9 cellular contexts compared by ENCODE assay signal in genomic region chr9:114953917-114954316, GRCh38. TPM values are rescaled to one million over a fixed set of nuclear protein-coding genes. Genes with fewer than 3 reads are reported as not detected.
DNase-seq lines count a peak whose midpoint lies in the region; ATAC-seq and TF ChIP-seq lines count a peak whose summit lies in the region.
"Had no signal": no experiment of that assay in that cellular context is flagged by ENCODE, and none has a peak within 500 bp of the region (broad histone marks: within the 10 kb centered on the region; RNA-seq: fewer than 3 reads in every experiment).

No MANE protein-coding gene starts in this region.

- peak; percentile 41 to 52 for ATAC-seq in natural killer cell treated with Interleukin-12 subunit alpha and Interleukin-12 subunit beta and Interleukin-15 and Interleukin-18, amount 100 ng/mL, for 72 hours
- ATAC-seq in natural killer cell (no peak), aorta (ENCODE audit: low FRiP score) (peak; percentile 84), HG03196 (IDR thresholded peaks at IDR 0.05; ENCODE audit: unreplicated experiment) (no peak)

- H3K36me3 Mint-ChIP-seq in natural killer cell treated with Interleukin-12 subunit alpha and Interleukin-12 subunit beta and Interleukin-15 and Interleukin-18, amount 100 ng/mL, for 72 hours, result peaks cover 9% of the 10 kb centered on the region
- H3K36me3 Mint-ChIP-seq in natural killer cell, result peaks cover 3% of the 10 kb centered on the region

- no peaks in the 10 kb centered on the region for H3K27me3 ChIP-seq in aorta (ENCODE audit: control insufficient read depth in 1 of 2, insufficient read depth in 2 of 2, low read length in 1 of 2)

- H3K4me3 Mint-ChIP-seq in natural killer cell treated with Interleukin-12 subunit alpha and Interleukin-12 subunit beta and Interleukin-15 and Interleukin-18, amount 100 ng/mL, for 72 hours, result peak overlapping the region; percentile 8
- no peak overlapping the region for H3K4me3 Mint-ChIP-seq in natural killer cell

- TF ChIP-seq CTCF in natural killer cell (IDR thresholded peaks at IDR 0.05) (no peak), astrocyte of the cerebellum (IDR thresholded peaks at IDR 0.05; ENCODE audit: low read depth, low read length, missing control alignments) (no peak)

- no peaks in the 10 kb centered on the region for H3K9me3 Mint-ChIP-seq in natural killer cell treated with Interleukin-12 subunit alpha and Interleukin-12 subunit beta and Interleukin-15 and Interleukin-18, amount 100 ng/mL, for 72 hours
- no peaks in the 10 kb centered on the region for H3K9me3 Mint-ChIP-seq in natural killer cell

- no peak overlapping the region for H3K4me3 ChIP-seq in astrocyte of the cerebellum (ENCODE audit: low read depth, low read length)
- H3K4me3 ChIP-seq in aorta (ENCODE audit: low read length in 2 of 2), result no peak overlapping the region

- no peak for DNase-seq in natural killer cell treated with Interleukin-12 subunit alpha and Interleukin-12 subunit beta and Interleukin-15 and Interleukin-18, amount 100 ng/mL, for 72 hours (ENCODE audit: low spot score)
- DNase-seq in natural killer cell (no peak), astrocyte of the cerebellum (ENCODE audit: low read depth) (peak; percentile 74), kidney tubule cell (ENCODE audit: low spot score) (peak; percentile 48), aorta (peak in 1 of 2 donors; percentile 51), SW480 (ENCODE audit: low spot score) (no peak)
- DNase-seq in activated effector memory CD4-positive, alpha-beta T cell treated with anti-CD3 and anti-CD28 coated beads, Interleukin-2, amount 50 U/mL, for 16 hours, result no peak

- WGBS in aorta, 2 donors, result 57% methylated on average over 6 to 7 of the region's 7 CpGs

- H3K9me3 ChIP-seq in aorta (ENCODE audit: control insufficient read depth, low read length), result peaks cover 3% of the 10 kb centered on the region

- intact Hi-C loops in natural killer cell (cut with micrococcal nuclease) (no loop called here), aorta (cut with DNase I) (no loop called here)

- H3K4me1 Mint-ChIP-seq in natural killer cell treated with Interleukin-12 subunit alpha and Interleukin-12 subunit beta and Interleukin-15 and Interleukin-18, amount 100 ng/mL, for 72 hours (ENCODE audit: low read depth in 2 of 2), result peaks cover 29 to 46% of the 10 kb centered on the region in 2 donors
- H3K4me1 Mint-ChIP-seq in natural killer cell, result peaks cover 0 to 11% of the 10 kb centered on the region in 2 donors

- in situ Hi-C loops in astrocyte of the cerebellum (cut with HindIII; ENCODE audit: low sequenced_read_pairs), result no loop called here

- H3K27ac ChIP-seq in aorta (ENCODE audit: low read depth in 1 of 2, low read length in 2 of 2), result no peak overlapping the region

- H3K4me1 ChIP-seq in aorta (ENCODE audit: control insufficient read depth in 1 of 2, insufficient read depth in 2 of 2, low read length in 2 of 2), result peaks cover 0 to 2% of the 10 kb centered on the region in 2 donors

- peaks cover 12 to 25% of the 10 kb centered on the region in 2 donors for H3K27me3 Mint-ChIP-seq in natural killer cell treated with Interleukin-12 subunit alpha and Interleukin-12 subunit beta and Interleukin-15 and Interleukin-18, amount 100 ng/mL, for 72 hours
- H3K27me3 Mint-ChIP-seq in natural killer cell (ENCODE audit: low read depth in 2 of 2), result peaks cover 20 to 41% of the 10 kb centered on the region in 2 donors

- H3K36me3 ChIP-seq in aorta (ENCODE audit: control insufficient read depth in 1 of 2, insufficient read depth in 2 of 2, low read length in 1 of 2), result no peaks in the 10 kb centered on the region

- no peak overlapping the region for H3K27ac Mint-ChIP-seq in natural killer cell treated with Interleukin-12 subunit alpha and Interleukin-12 subunit beta and Interleukin-15 and Interleukin-18, amount 100 ng/mL, for 72 hours
- no peak overlapping the region for H3K27ac Mint-ChIP-seq in natural killer cell

RNA-seq across cellular contexts. Expression of gene TNFSF8, which starts 23.5 kb away (rescaled TPM):
- total RNA-seq in natural killer cell treated with Interleukin-12 subunit alpha and Interleukin-12 subunit beta and Interleukin-15 and Interleukin-18, amount 100 ng/mL, for 72 hours, result 1 to 10 TPM; 1.3 to 1.9 TPM
- total RNA-seq in natural killer cell (1 to 10 TPM; 4.2 to 6.0 (median 4.8) TPM), aorta (1 to 10 TPM; 3.7 to 5.8 TPM)
- 1 to 10 TPM in 1 of 2 donors, under 1 TPM in 1; 0.54 to 2.3 TPM for polyA plus RNA-seq in aorta
- total RNA-seq: SK-MEL-5 had no signal

Comparison
In these comparisons a context has a peak if more than half of its experiments do, and no peak if none do; other contexts are left out.
1. ATAC-seq: peak in natural killer cell treated with Interleukin-12 subunit alpha and Interleukin-12 subunit beta and Interleukin-15 and Interleukin-18, amount 100 ng/mL, for 72 hours (2 of 2) and aorta (single experiment); none in natural killer cell (0 of 3) and HG03196 (single experiment).
2. DNase-seq: peak in astrocyte of the cerebellum (single experiment) and kidney tubule cell (single experiment); none in natural killer cell treated with Interleukin-12 subunit alpha and Interleukin-12 subunit beta and Interleukin-15 and Interleukin-18, amount 100 ng/mL, for 72 hours (single experiment), natural killer cell (single experiment), SW480 (single experiment) and activated effector memory CD4-positive, alpha-beta T cell treated with anti-CD3 and anti-CD28 coated beads, Interleukin-2, amount 50 U/mL, for 16 hours (single experiment).